Comparison of ENCODE assay signal across 18 cellular contexts in genomic region chr1:180185281-180185680, GRCh38. TPM values are rescaled to one million over a fixed set of nuclear protein-coding genes. Genes with fewer than 3 reads are reported as not detected.
A peak's percentile ranks its signal among the peaks of the same experiment; 100 is the strongest.
DNase-seq lines count a peak whose midpoint lies in the region; ATAC-seq lines count a peak whose summit lies in the region.
"Had no signal": no experiment of that assay in that cellular context is flagged by ENCODE, and none has a peak within 500 bp of the region (broad histone marks: within the 10 kb centered on the region; RNA-seq: fewer than 3 reads in every experiment).

No MANE protein-coding gene starts in this region.

- H3K4me3 Mint-ChIP-seq in activated naive CD8-positive, alpha-beta T cell treated with anti-CD3 and anti-CD28 coated beads, Interleukin-2, amount 50 U/mL, for 24 hours, result no peak overlapping the region
- H3K4me3 Mint-ChIP-seq: CD8-positive, alpha-beta T cell; HFFc6 had no signal

- H3K79me1 ChIP-seq in mesenchymal stem cell (replicated peaks; ENCODE audit: low read length, poor library complexity, severe bottlenecking), result peaks cover 4% of the 10 kb centered on the region

- H3K36me3 Mint-ChIP-seq in activated naive CD8-positive, alpha-beta T cell treated with anti-CD3 and anti-CD28 coated beads, Interleukin-2, amount 50 U/mL, for 24 hours (ENCODE audit: low read depth), result peaks cover 9% of the 10 kb centered on the region

- no peak overlapping the region for H3K4me3 ChIP-seq in mesenchymal stem cell (ENCODE audit: insufficient read depth in 1 of 2, low read depth in 1 of 2, low read length in 2 of 2)
- H3K4me3 ChIP-seq: A549; BLaER1 treated with 17β-estradiol and CSF1 and Interleukin-3, amounts not matched to agents 10 nM and 100 nM had no signal

- no peak overlapping the region for H4K91ac ChIP-seq in mesenchymal stem cell (ENCODE audit: low read length)

- H2BK120ac ChIP-seq in mesenchymal stem cell (ENCODE audit: low read depth, low read length), result no peak overlapping the region

- no peak overlapping the region for H2BK5ac ChIP-seq in mesenchymal stem cell (ENCODE audit: low read depth, low read length, poor library complexity, severe bottlenecking)

- H2AK5ac ChIP-seq in mesenchymal stem cell (ENCODE audit: low read length, severe bottlenecking), result no peak overlapping the region

- H2AFZ ChIP-seq in mesenchymal stem cell (ENCODE audit: low read depth, low read length), result no peak overlapping the region

- ATAC-seq in activated naive CD8-positive, alpha-beta T cell treated with anti-CD3 and anti-CD28 coated beads, Interleukin-2, amount 50 U/mL, for 24 hours, result no peak
- ATAC-seq: A549; CD8-positive, alpha-beta T cell; HCT116 had no signal

- H3K27me3 ChIP-seq in mesenchymal stem cell (ENCODE audit: control insufficient read depth in 1 of 2, insufficient read depth in 1 of 2, low read length in 2 of 2), result no peaks in the 10 kb centered on the region
- H3K27me3 ChIP-seq: BLaER1 treated with 17β-estradiol and CSF1 and Interleukin-3, amounts not matched to agents 10 nM and 100 nM had no signal

- no peaks in the 10 kb centered on the region for H3K27me3 Mint-ChIP-seq in activated naive CD8-positive, alpha-beta T cell treated with anti-CD3 and anti-CD28 coated beads, Interleukin-2, amount 50 U/mL, for 24 hours

- H3K9me3 ChIP-seq in mesenchymal stem cell (ENCODE audit: control insufficient read depth, low read length), result no peaks in the 10 kb centered on the region
- H3K9me3 ChIP-seq: A549; BLaER1 treated with 17β-estradiol and CSF1 and Interleukin-3, amounts not matched to agents 10 nM and 100 nM had no signal

- H3K27ac Mint-ChIP-seq in activated naive CD8-positive, alpha-beta T cell treated with anti-CD3 and anti-CD28 coated beads, Interleukin-2, amount 50 U/mL, for 24 hours, result no peak overlapping the region
- H3K27ac Mint-ChIP-seq: CD8-positive, alpha-beta T cell; HFFc6 had no signal

- H3K9me3 Mint-ChIP-seq in activated naive CD8-positive, alpha-beta T cell treated with anti-CD3 and anti-CD28 coated beads, Interleukin-2, amount 50 U/mL, for 24 hours, result no peaks in the 10 kb centered on the region
- H3K9me3 Mint-ChIP-seq: CD8-positive, alpha-beta T cell; HFFc6 had no signal

- no peak overlapping the region for H3K4ac ChIP-seq in mesenchymal stem cell (ENCODE audit: low read depth in 1 of 2, low read length in 2 of 2)

- H3K14ac ChIP-seq in mesenchymal stem cell (ENCODE audit: low read length in 2 of 2), result no peak overlapping the region

- H2BK12ac ChIP-seq in mesenchymal stem cell (ENCODE audit: low read length in 2 of 2), result no peak overlapping the region

- H3K9ac ChIP-seq in mesenchymal stem cell (ENCODE audit: low read length), result no peak overlapping the region

- H3K4me2 ChIP-seq in mesenchymal stem cell (ENCODE audit: low read length, poor library complexity, severe bottlenecking), result no peak overlapping the region
- H3K4me2 ChIP-seq: A549; BLaER1 treated with 17β-estradiol and CSF1 and Interleukin-3, amounts not matched to agents 10 nM and 100 nM had no signal

- intact Hi-C loops in posterior vena cava (cut with DNase I), result loop anchor here in 1 of 2 donors (5.0 kb wide), 1 partner anchor 292 kb away; no protein-coding TSS in a partner anchor

- H4K8ac ChIP-seq in mesenchymal stem cell (ENCODE audit: low read length), result no peak overlapping the region

- H2BK15ac ChIP-seq in mesenchymal stem cell (ENCODE audit: low read depth, poor library complexity, severe bottlenecking), result peak overlapping the region; percentile 23

- H3K27ac ChIP-seq in mesenchymal stem cell (ENCODE audit: low read length, poor library complexity, severe bottlenecking), result no peak overlapping the region
- H3K27ac ChIP-seq: 22Rv1; A549; BLaER1 treated with 17β-estradiol and CSF1 and Interleukin-3, amounts not matched to agents 10 nM and 100 nM had no signal

- H3K18ac ChIP-seq in mesenchymal stem cell (ENCODE audit: low read depth in 1 of 2, low read length in 2 of 2), result no peak overlapping the region

- peaks cover 72 to 83% of the 10 kb centered on the region in 2 experiments for H3K36me3 ChIP-seq in mesenchymal stem cell (ENCODE audit: control insufficient read depth in 1 of 2, insufficient read depth in 2 of 2, low read depth in 1 of 2, low read length in 2 of 2)

- peak; percentile 1 for DNase-seq in activated CD8-positive, alpha-beta memory T cell treated with anti-CD3 and anti-CD28 coated beads, Interleukin-2, amount 50 U/mL, for 4 hours
- no peak for DNase-seq in activated CD8-positive, alpha-beta memory T cell treated with anti-CD3 and anti-CD28 coated beads, Interleukin-2, amount 50 U/mL, for 48 hours
- DNase-seq in mesenchymal stem cell (no peak), posterior vena cava (ENCODE audit: low spot score) (peak; percentile 62), HuH-7.5 (ENCODE audit: low spot score) (no peak)
- no peak for DNase-seq in activated naive CD4-positive, alpha-beta T cell treated with Interleukin-2 at 50 U/mL for 16 hours
- no peak for DNase-seq in activated naive CD8-positive, alpha-beta T cell treated with anti-CD3 and anti-CD28 coated beads, Interleukin-2, amount 50 U/mL, for 24 hours
- DNase-seq: Calu3; CD8-positive, alpha-beta T cell; DMS79 treated with DMSO at 0.1 percent for 48 hours; GF-D8; GOT3; H7; HFFc6 had no signal

- H3K4me1 Mint-ChIP-seq in activated naive CD8-positive, alpha-beta T cell treated with anti-CD3 and anti-CD28 coated beads, Interleukin-2, amount 50 U/mL, for 24 hours, result no peaks in the 10 kb centered on the region

- WGBS in mesenchymal stem cell, result 85% methylated on average over 5 of the region's 5 CpGs

- H3K4me1 ChIP-seq in mesenchymal stem cell (ENCODE audit: control insufficient read depth, insufficient read depth, low read depth, low read length), result peaks cover 10% of the 10 kb centered on the region
- H3K4me1 ChIP-seq: A549 had no signal

- H3K23ac ChIP-seq in mesenchymal stem cell (ENCODE audit: low read length in 2 of 2), result no peak overlapping the region

RNA-seq across cellular contexts. Expression of gene QSOX1, which starts 30.6 kb away (rescaled TPM):
- 320 TPM for polyA plus RNA-seq in mesenchymal stem cell (2013, experiment 1 of 2)
- polyA plus RNA-seq in mesenchymal stem cell (2013, experiment 2 of 2), result 317 TPM
- 100 to 1,000 TPM in 1 of 2 donors, 10 to 100 TPM in 1; 80.3 to 104 TPM for total RNA-seq in posterior vena cava

RNA-seq across cellular contexts. Expression of gene LHX4, which starts 44.8 kb away (rescaled TPM):
- 0.01 TPM for polyA plus RNA-seq in mesenchymal stem cell (2013, experiment 1 of 2)
- polyA plus RNA-seq in mesenchymal stem cell (2013, experiment 2 of 2), result 0.01 TPM
- not detected for total RNA-seq in posterior vena cava

Comparison
In these comparisons a context has a peak if more than half of its experiments do, and no peak if none do; other contexts are left out.
1. DNase-seq: peak in activated CD8-positive, alpha-beta memory T cell treated with anti-CD3 and anti-CD28 coated beads, Interleukin-2, amount 50 U/mL, for 4 hours (single experiment) and posterior vena cava (single experiment); none in activated CD8-positive, alpha-beta memory T cell treated with anti-CD3 and anti-CD28 coated beads, Interleukin-2, amount 50 U/mL, for 48 hours (single experiment), mesenchymal stem cell (single experiment), HuH-7.5 (single experiment), activated naive CD4-positive, alpha-beta T cell treated with Interleukin-2 at 50 U/mL for 16 hours (single experiment) and activated naive CD8-positive, alpha-beta T cell treated with anti-CD3 and anti-CD28 coated beads, Interleukin-2, amount 50 U/mL, for 24 hours (single experiment).